Comparison of ENCODE assay signal across 21 cellular contexts in the genomic region with DNA sequence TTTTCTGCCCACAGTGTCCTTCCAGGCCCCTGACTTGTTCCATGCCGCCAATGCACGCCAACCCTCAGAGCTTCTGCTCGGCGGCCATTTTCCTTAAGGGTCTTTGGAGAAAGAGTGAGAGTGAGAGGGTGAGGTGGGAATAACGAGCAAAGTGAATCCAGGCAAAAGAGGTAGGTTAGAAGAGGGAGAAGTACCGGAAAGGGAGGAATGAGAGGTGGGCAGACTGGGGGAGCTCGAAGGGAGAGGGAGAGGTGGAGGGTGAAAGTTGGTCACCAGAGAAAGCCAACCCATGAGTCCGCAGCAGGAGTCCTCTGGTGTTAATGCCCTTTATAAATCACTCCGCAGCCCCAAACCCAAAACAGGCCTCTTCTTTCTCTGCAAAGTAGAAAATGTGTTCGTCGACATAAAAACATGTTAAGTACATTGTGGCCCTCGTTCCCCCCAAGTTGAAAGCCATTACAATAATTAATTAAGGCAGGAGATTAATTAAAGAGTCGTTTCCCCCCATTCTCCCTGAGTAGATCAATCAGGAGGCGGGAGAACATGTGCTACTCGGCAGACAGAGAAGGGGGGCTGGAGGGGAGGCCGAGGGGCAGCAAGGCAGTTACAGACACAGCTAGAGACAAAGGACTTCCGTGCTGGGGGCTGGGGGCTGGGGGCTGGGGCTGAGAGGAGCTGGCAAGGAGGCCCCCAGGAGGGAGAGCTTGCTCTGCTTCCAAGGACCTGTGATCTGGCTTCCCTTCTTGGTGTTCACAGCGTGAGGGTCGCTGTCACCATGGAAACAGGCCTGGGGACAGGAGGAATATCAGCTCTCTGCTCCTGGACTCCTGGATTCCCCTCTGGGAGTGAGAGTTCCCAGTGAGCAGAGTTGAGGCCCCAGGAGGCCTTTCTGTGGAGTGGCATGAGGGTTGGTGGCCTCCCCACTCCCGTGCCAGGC. TPM values are rescaled to one million over a fixed set of nuclear protein-coding genes. Genes with fewer than 3 reads are reported as not detected.
DNase-seq lines count a peak whose midpoint lies in the region; ATAC-seq and TF ChIP-seq lines count a peak whose summit lies in the region.
"Had no signal": no experiment of that assay in that cellular context is flagged by ENCODE, and none has a peak within 500 bp of the region (broad histone marks: within the 10 kb centered on the region; RNA-seq: fewer than 3 reads in every experiment).

No MANE protein-coding gene starts in this region.

- H3K9me3 Mint-ChIP-seq in glutamatergic neuron (ENCODE audit: unreplicated experiment) = peaks cover 1% of the 10 kb centered on the region
- no peaks in the 10 kb centered on the region for H3K9me3 Mint-ChIP-seq in neural progenitor cell
- H3K9me3 Mint-ChIP-seq: activated CD4-positive, alpha-beta memory T cell treated with anti-CD3 and anti-CD28 coated beads, Interleukin-2, amount 10 ng/mL, durations not matched to agents 7 days and 5 days; immature natural killer cell; naive thymus-derived CD8-positive, alpha-beta T cell had no signal

- TF ChIP-seq CTCF in glutamatergic neuron (IDR thresholded peaks at IDR 0.05; ENCODE audit: partially characterized antibody, unreplicated experiment) = no peak
- no peak for TF ChIP-seq CTCF in neural progenitor cell (IDR thresholded peaks at IDR 0.05)

- no peaks in the 10 kb centered on the region for H3K36me3 Mint-ChIP-seq in glutamatergic neuron (ENCODE audit: unreplicated experiment)
- no peaks in the 10 kb centered on the region for H3K36me3 Mint-ChIP-seq in neural progenitor cell
- H3K36me3 Mint-ChIP-seq: immature natural killer cell; naive thymus-derived CD8-positive, alpha-beta T cell had no signal

- H2AFZ ChIP-seq in neural progenitor cell (replicated peaks) = peak overlapping the region; percentile 79

- peaks cover 26% of the 10 kb centered on the region for H3K4me1 ChIP-seq in neural progenitor cell
- H3K4me1 ChIP-seq: lower lobe of right lung had no signal

- H3K27ac ChIP-seq in neural progenitor cell = no peak overlapping the region
- H3K27ac ChIP-seq: BLaER1, esophagus muscularis mucosa, lower lobe of right lung, thoracic aorta had no signal

- H3K27ac Mint-ChIP-seq in glutamatergic neuron (ENCODE audit: unreplicated experiment) = peak overlapping the region; percentile 69
- H3K27ac Mint-ChIP-seq in neural progenitor cell = peak overlapping the region; percentile 83
- H3K27ac Mint-ChIP-seq: activated CD4-positive, alpha-beta memory T cell treated with anti-CD3 and anti-CD28 coated beads, Interleukin-2, amount 10 ng/mL, durations not matched to agents 7 days and 5 days; T-helper 17 cell had no signal

- ATAC-seq in GM18861 (IDR thresholded peaks at IDR 0.05; ENCODE audit: unreplicated experiment) (no peak), HG03095 (IDR thresholded peaks at IDR 0.05; ENCODE audit: unreplicated experiment) (no peak), GM18909 (IDR thresholded peaks at IDR 0.05; ENCODE audit: poor library complexity, unreplicated experiment) (no peak)
- ATAC-seq: naive thymus-derived CD8-positive, alpha-beta T cell; T-helper 17 cell had no signal

- no peaks in the 10 kb centered on the region for H3K79me2 ChIP-seq in neural progenitor cell (ENCODE audit: low read depth)

- peaks cover 19% of the 10 kb centered on the region for H3F3A ChIP-seq in neural progenitor cell (ENCODE audit: low read depth)

- no peak overlapping the region for H3K9ac ChIP-seq in neural progenitor cell
- H3K9ac ChIP-seq: BLaER1 had no signal

- H3K9me3 ChIP-seq in neural progenitor cell (ENCODE audit: low read depth) = no peaks in the 10 kb centered on the region
- H3K9me3 ChIP-seq: BLaER1, esophagus muscularis mucosa, lower lobe of right lung, thoracic aorta had no signal

- H3K36me3 ChIP-seq in H7 (replicated peaks; ENCODE audit: control insufficient read depth, insufficient read depth, low read length) (no peaks in the 10 kb centered on the region), neural progenitor cell (no peaks in the 10 kb centered on the region)
- H3K36me3 ChIP-seq: BLaER1, esophagus muscularis mucosa, lower lobe of right lung, thoracic aorta had no signal

- DNase-seq in DMS79 (lab: John Stamatoyannopoulos, UW) (peak; percentile 10), H7 (peak; percentile 74), glutamatergic neuron (peak; percentile 62), neural progenitor cell (ENCODE audit: low spot score) (peak; percentile 80), SKM-1 (lab: John Stamatoyannopoulos, UW; ENCODE audit: unreplicated experiment) (no peak)
- DNase-seq: activated CD4-positive, alpha-beta memory T cell treated with anti-CD3 and anti-CD28 coated beads, Interleukin-2, amount 10 ng/mL, durations not matched to agents 7 days and 5 days; activated T-cell treated with anti-CD3 and anti-CD28 coated beads, Interleukin-2, amount 50 U/mL, for 48 hours; DMS153; immature natural killer cell; lower lobe of right lung; NCI-H187; NCI-H510A; Right ventricle myocardium superior had no signal

- H3K4me1 Mint-ChIP-seq in glutamatergic neuron (ENCODE audit: low read depth, unreplicated experiment) (peaks cover 47% of the 10 kb centered on the region), neural progenitor cell (peaks cover 56% of the 10 kb centered on the region)

- H3K27me3 ChIP-seq in H7 (ENCODE audit: control insufficient read depth, insufficient read depth, low read length) (no peaks in the 10 kb centered on the region; the same call in 1 of the 2 replicates), neural progenitor cell (no peaks in the 10 kb centered on the region)
- H3K27me3 ChIP-seq: BLaER1 had no signal

- H3K27me3 Mint-ChIP-seq in glutamatergic neuron (ENCODE audit: unreplicated experiment) = peaks cover 19% of the 10 kb centered on the region
- H3K27me3 Mint-ChIP-seq in neural progenitor cell (ENCODE audit: insufficient read depth, low read depth) = peaks cover 24% of the 10 kb centered on the region
- H3K27me3 Mint-ChIP-seq: activated CD4-positive, alpha-beta memory T cell treated with anti-CD3 and anti-CD28 coated beads, Interleukin-2, amount 10 ng/mL, durations not matched to agents 7 days and 5 days had no signal

- H3K4me3 Mint-ChIP-seq in glutamatergic neuron (ENCODE audit: unreplicated experiment) (peak overlapping the region; percentile 53), neural progenitor cell (peak overlapping the region; percentile 34)
- H3K4me3 Mint-ChIP-seq: activated CD4-positive, alpha-beta memory T cell treated with anti-CD3 and anti-CD28 coated beads, Interleukin-2, amount 10 ng/mL, durations not matched to agents 7 days and 5 days; immature natural killer cell; naive thymus-derived CD8-positive, alpha-beta T cell; T-helper 17 cell had no signal

- no peaks in the 10 kb centered on the region for H4K20me1 ChIP-seq in neural progenitor cell (ENCODE audit: low read depth)
- H4K20me1 ChIP-seq: BLaER1 had no signal

- H3K4me2 ChIP-seq in neural progenitor cell = peak overlapping the region; percentile 49
- H3K4me2 ChIP-seq: BLaER1 had no signal

- H3K4me3 ChIP-seq in H7 (ENCODE audit: insufficient read depth, low read depth, low read length) (no peak overlapping the region), neural progenitor cell (no peak overlapping the region)
- H3K4me3 ChIP-seq: BLaER1, esophagus muscularis mucosa, lower lobe of right lung, thoracic aorta had no signal

RNA-seq across cellular contexts. Expression of a gene that starts 16.0 kb away (rescaled TPM):
- total RNA-seq in H7 (2014; rRNA removed; shearing (Covaris generic)) = 5.8 and 8.4 TPM in 2 replicates
- total RNA-seq in glutamatergic neuron (ENCODE audit: unreplicated experiment) (50.1 TPM), neural progenitor cell (ENCODE audit: low replicate concordance) (2.6 and 4.6 TPM in 2 replicates)
